2 cellular contexts compared by ENCODE assay signal in the genomic region with DNA sequence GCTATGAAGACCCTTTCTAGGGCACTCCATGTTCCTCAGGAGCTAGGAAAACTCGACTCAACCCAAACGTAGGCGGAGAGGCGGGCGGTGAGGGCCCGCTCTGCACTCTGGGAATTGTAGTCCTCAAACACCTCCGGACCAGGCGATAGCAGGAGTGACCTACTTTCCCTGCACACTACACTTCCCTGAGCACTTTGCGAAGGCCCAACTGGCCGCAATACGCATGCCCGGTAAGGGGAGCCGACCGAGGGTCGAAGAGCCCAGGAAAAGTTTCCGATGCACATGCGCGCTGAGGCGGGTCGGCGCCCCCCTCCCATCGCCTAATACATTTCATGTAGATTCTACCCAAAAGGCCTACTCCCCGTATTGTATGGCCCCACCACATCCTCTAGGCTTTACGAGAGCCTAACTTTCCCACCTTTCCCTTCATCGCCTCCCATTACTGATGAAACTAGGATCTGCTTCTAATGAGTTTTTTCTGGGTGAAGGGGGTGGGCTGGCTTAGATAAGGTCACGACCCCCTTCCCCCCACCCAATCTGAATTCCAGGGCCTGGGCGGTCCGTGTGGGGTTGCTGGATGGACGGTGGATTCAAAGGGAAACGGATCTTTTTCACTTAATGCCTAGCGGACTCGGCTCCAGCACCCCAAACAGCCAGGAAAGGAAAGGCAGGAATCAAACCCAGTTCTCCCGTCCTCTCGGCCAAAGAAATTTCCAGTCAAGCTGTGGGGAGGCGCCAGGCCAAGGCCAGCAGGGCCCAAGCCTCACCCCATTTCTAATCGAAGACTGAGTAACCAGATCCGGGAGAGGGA.
A peak's percentile ranks its signal among the peaks of the same experiment; 100 is the strongest.
TF ChIP-seq lines count a peak whose summit lies in the region.

No MANE protein-coding gene starts in this region.

TF ChIP-seq in HCT116, 20 proteins besides CTCF, POLR2A, EP300 and RAD21:
- no peak for TF ChIP-seq ZNF274 (IDR thresholded peaks at IDR 0.05; ENCODE audit: low read depth, low read length)
- TF ChIP-seq, protein P1, sequence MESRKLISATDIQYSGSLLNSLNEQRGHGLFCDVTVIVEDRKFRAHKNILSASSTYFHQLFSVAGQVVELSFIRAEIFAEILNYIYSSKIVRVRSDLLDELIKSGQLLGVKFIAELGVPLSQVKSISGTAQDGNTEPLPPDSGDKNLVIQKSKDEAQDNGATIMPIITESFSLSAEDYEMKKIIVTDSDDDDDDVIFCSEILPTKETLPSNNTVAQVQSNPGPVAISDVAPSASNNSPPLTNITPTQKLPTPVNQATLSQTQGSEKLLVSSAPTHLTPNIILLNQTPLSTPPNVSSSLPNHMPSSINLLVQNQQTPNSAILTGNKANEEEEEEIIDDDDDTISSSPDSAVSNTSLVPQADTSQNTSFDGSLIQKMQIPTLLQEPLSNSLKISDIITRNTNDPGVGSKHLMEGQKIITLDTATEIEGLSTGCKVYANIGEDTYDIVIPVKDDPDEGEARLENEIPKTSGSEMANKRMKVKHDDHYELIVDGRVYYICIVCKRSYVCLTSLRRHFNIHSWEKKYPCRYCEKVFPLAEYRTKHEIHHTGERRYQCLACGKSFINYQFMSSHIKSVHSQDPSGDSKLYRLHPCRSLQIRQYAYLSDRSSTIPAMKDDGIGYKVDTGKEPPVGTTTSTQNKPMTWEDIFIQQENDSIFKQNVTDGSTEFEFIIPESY (IDR thresholded peaks at IDR 0.05; ENCODE audit: extremely low read depth, insufficient replicate concordance, low read length): no peak
- TF ChIP-seq, protein P2, sequence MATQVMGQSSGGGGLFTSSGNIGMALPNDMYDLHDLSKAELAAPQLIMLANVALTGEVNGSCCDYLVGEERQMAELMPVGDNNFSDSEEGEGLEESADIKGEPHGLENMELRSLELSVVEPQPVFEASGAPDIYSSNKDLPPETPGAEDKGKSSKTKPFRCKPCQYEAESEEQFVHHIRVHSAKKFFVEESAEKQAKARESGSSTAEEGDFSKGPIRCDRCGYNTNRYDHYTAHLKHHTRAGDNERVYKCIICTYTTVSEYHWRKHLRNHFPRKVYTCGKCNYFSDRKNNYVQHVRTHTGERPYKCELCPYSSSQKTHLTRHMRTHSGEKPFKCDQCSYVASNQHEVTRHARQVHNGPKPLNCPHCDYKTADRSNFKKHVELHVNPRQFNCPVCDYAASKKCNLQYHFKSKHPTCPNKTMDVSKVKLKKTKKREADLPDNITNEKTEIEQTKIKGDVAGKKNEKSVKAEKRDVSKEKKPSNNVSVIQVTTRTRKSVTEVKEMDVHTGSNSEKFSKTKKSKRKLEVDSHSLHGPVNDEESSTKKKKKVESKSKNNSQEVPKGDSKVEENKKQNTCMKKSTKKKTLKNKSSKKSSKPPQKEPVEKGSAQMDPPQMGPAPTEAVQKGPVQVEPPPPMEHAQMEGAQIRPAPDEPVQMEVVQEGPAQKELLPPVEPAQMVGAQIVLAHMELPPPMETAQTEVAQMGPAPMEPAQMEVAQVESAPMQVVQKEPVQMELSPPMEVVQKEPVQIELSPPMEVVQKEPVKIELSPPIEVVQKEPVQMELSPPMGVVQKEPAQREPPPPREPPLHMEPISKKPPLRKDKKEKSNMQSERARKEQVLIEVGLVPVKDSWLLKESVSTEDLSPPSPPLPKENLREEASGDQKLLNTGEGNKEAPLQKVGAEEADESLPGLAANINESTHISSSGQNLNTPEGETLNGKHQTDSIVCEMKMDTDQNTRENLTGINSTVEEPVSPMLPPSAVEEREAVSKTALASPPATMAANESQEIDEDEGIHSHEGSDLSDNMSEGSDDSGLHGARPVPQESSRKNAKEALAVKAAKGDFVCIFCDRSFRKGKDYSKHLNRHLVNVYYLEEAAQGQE (IDR thresholded peaks at IDR 0.05; ENCODE audit: low read depth): no peak
- no peak for TF ChIP-seq SIN3A (IDR thresholded peaks at IDR 0.05; ENCODE audit: low read depth)
- no peak for TF ChIP-seq ELF1 (IDR thresholded peaks at IDR 0.05; ENCODE audit: borderline replicate concordance, low read depth)
- TF ChIP-seq FOSL1 (IDR thresholded peaks at IDR 0.05; ENCODE audit: low read depth): no peak
- no peak for TF ChIP-seq TCF7L2 (IDR thresholded peaks at IDR 0.05; ENCODE audit: borderline replicate concordance, extremely low read depth, insufficient read depth, insufficient read length)
- TF ChIP-seq, protein P3, sequence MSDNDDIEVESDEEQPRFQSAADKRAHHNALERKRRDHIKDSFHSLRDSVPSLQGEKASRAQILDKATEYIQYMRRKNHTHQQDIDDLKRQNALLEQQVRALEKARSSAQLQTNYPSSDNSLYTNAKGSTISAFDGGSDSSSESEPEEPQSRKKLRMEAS (IDR thresholded peaks at IDR 0.05): no peak
- TF ChIP-seq POLR2AphosphoS5 (IDR thresholded peaks at IDR 0.05; ENCODE audit: low read depth, low read length): peak; percentile 51; the same call in 1 of the 2 replicates
- 0 out of 2 replicates have a peak, but pooled peaks have one; percentile 13 for TF ChIP-seq ZFX (IDR thresholded peaks at IDR 0.05)

TF ChIP-seq in SK-N-SH, 30 proteins besides CTCF, POLR2A, EP300 and RAD21:
- TF ChIP-seq, protein P4, sequence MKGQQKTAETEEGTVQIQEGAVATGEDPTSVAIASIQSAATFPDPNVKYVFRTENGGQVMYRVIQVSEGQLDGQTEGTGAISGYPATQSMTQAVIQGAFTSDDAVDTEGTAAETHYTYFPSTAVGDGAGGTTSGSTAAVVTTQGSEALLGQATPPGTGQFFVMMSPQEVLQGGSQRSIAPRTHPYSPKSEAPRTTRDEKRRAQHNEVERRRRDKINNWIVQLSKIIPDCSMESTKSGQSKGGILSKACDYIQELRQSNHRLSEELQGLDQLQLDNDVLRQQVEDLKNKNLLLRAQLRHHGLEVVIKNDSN (IDR thresholded peaks at IDR 0.05; ENCODE audit: borderline replicate concordance, low read depth): no peak
- TF ChIP-seq ELF1 (IDR thresholded peaks at IDR 0.05): peak; percentile 20; the same call in 1 of the 2 replicates
- no peak for TF ChIP-seq RXRA (IDR thresholded peaks at IDR 0.05; ENCODE audit: borderline replicate concordance, low read depth)
- TF ChIP-seq CHD2 (IDR thresholded peaks at IDR 0.05; ENCODE audit: low read length, partially characterized antibody): peak; percentile 24
- TF ChIP-seq POLR2AphosphoS5 (IDR thresholded peaks at IDR 0.05; ENCODE audit: low read depth, low read length): 0 out of 2 replicates have a peak, but pooled peaks have one; percentile 29
- TF ChIP-seq NRF1 (IDR thresholded peaks at IDR 0.05; ENCODE audit: low read depth, low read length): peak; percentile 80
- TF ChIP-seq, protein P5, sequence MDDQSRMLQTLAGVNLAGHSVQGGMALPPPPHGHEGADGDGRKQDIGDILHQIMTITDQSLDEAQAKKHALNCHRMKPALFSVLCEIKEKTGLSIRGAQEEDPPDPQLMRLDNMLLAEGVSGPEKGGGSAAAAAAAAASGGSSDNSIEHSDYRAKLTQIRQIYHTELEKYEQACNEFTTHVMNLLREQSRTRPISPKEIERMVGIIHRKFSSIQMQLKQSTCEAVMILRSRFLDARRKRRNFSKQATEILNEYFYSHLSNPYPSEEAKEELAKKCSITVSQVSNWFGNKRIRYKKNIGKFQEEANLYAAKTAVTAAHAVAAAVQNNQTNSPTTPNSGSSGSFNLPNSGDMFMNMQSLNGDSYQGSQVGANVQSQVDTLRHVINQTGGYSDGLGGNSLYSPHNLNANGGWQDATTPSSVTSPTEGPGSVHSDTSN (IDR thresholded peaks at IDR 0.05): no peak
